ENCODE assay signal across 8 cellular contexts in genomic region chr14:39441805-39442204, GRCh38.
"Had no signal": no experiment of that assay in that cellular context is flagged by ENCODE, and none has a peak within 500 bp of the region (broad histone marks: within the 10 kb centered on the region; RNA-seq: fewer than 3 reads in every experiment).

No MANE protein-coding gene starts in this region.

- H3K4me2 ChIP-seq: GM23338 had no signal

- H3K4me1 Mint-ChIP-seq: GM23338, H9 had no signal

- H3K4me3 Mint-ChIP-seq: GM23338, H9 had no signal

- H3K27ac ChIP-seq: HL-60 had no signal

- H2AFZ ChIP-seq: GM23338 had no signal

- H3K4me3 ChIP-seq: GM23338, K562 had no signal

- FAIRE-seq: H1, H54, K562 had no signal

- DNase-seq: H9, HCEC 1CT, KG1 had no signal

- ATAC-seq: GM23338, K562 had no signal

- H3K27ac Mint-ChIP-seq: GM23338 had no signal
